16 cellular contexts compared by ENCODE assay signal in the genomic region with DNA sequence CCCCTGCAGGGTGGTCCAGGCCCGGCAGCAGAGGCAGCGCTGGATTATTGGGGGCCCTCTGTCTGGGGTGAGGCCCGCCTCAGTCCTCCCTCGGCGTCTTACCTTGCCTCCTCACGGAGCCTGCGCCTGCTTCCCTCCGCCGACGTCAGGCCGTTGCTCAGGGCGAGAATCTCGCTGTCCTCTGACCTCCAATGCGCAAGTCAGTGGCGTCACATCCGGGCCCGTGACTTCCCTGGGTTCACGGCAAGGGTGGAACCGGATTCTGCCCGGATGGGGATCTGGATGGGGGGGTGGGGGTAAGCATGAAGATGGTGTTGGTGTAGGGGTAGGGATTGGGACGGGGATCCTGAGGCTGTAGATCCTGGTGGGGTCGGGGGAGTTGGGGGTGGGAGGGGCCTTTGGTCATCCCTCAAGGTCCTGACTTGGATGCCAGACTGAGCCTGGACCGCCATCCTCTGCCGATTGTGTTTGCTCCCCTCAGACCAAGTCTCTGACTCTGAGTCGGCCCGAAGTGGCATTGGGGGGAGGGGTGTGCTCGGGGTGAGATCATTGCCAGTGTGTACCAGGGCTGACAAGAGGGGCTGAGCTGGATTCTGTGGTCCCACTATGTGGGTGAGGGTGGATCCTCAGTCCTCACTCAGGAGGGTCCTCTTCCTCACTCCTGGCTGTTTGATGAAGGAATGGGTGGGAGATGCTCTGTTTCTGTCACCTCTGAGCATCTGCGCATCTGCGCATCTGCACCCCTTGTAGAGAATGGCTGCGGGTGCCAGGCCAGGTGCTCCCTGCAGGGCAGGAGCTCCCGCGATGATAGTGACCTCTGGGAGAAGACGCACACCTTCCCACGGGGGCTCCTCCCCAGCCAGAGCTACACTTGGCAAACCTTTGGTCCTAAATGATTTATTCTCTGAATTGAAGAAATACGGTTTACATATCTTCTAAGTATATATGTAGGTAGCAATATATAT. TPM values are rescaled to one million over a fixed set of nuclear protein-coding genes. Genes with fewer than 3 reads are reported as not detected.
"Had no signal": no experiment of that assay in that cellular context is flagged by ENCODE, and none has a peak within 500 bp of the region (broad histone marks: within the 10 kb centered on the region; RNA-seq: fewer than 3 reads in every experiment).

A gene with protein sequence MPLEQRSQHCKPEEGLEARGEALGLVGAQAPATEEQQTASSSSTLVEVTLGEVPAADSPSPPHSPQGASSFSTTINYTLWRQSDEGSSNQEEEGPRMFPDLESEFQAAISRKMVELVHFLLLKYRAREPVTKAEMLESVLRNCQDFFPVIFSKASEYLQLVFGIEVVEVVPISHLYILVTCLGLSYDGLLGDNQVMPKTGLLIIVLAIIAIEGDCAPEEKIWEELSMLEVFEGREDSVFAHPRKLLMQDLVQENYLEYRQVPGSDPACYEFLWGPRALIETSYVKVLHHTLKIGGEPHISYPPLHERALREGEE (minus strand): TSS at position 157 of the 965 bp plus-strand sequence. CDS start 2,479 bp downstream, outside the sequence.

RNA-seq across cellular contexts. Expression of the gene that starts here (rescaled TPM):
- total RNA-seq: natural killer cell treated with Interleukin-12 subunit alpha and Interleukin-12 subunit beta and Interleukin-15 and Interleukin-18, amount 100 ng/mL, for 72 hours; neural crest cell; omental fat pad; osteocyte; pancreas; posterior vena cava; pulmonary artery endothelial cell; right atrium auricular region; sciatic nerve; smooth muscle cell; spleen; suprapubic skin; transverse colon; upper lobe of right lung; urinary bladder; uterus had no signal
- polyA plus RNA-seq: pancreas, smooth muscle cell, spleen, urinary bladder had no signal
